Comparison of ENCODE assay signal across 8 cellular contexts in the genomic region with DNA sequence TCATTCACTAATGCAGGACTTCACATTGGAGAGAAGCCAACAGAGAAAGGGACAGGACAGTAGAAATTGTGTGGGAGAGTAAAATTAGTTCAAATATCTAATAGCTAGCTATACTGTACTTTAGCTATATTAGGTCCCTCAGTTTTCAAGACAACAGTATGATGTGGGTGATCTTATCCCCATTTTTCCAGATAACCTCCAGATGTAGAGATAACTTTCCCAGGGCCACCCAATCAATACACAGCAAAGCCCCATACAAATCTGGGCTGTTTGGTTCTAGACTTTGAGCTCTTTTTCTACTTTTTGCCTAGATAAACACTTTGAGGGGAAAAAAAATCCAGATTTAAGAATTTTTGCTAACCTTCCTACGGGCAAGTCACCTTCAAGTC. TPM values are rescaled to one million over a fixed set of nuclear protein-coding genes. Genes with fewer than 3 reads are reported as not detected.
DNase-seq lines count a peak whose midpoint lies in the region; TF ChIP-seq lines count a peak whose summit lies in the region.

No MANE protein-coding gene starts in this region.

- H3K27ac ChIP-seq in OCI-LY7 (ENCODE audit: low read depth, low read length, poor library complexity, severe bottlenecking) (no peak overlapping the region), parathyroid adenoma (peak overlapping the region; percentile 95)

- CTCF ChIA-PET in Calu3 (lab: Charles Lee) = no interaction called here
- CTCF ChIA-PET in OCI-LY7 (lab: Charles Lee; ENCODE audit: unreplicated experiment) = no interaction called here

- POLR2A ChIA-PET in OCI-LY7 (lab: Charles Lee) = interaction anchor here (0.7 to 1.9 kb wide), 4 partner anchors 13 to 1576 kb away, joined by 3 to 17 read pairs (median 4); no protein-coding TSS in a partner anchor

- H3K27ac Mint-ChIP-seq in Calu3 (ENCODE audit: unreplicated experiment) = peak overlapping the region; percentile 94

- 0 out of 2 replicates have a peak, but pooled peaks cover 4% of the 10 kb centered on the region for H3K9me3 ChIP-seq in OCI-LY7 (ENCODE audit: low read length)
- no peaks in the 10 kb centered on the region for H3K9me3 ChIP-seq in parathyroid adenoma (ENCODE audit: control insufficient read depth, low read length)

- H3K9ac ChIP-seq in parathyroid adenoma = no peak overlapping the region

- intact Hi-C loops in Calu3 (cut with micrococcal nuclease; ENCODE audit: unreplicated experiment) (no loop called here), OCI-LY7 (cut with micrococcal nuclease; ENCODE audit: unreplicated experiment) (loop anchor here (1.0 to 5.0 kb wide), 2 partner anchors 56 to 1540 kb away; partner anchors contain the start of genes AKAP9 and GTPBP10)

- H3K9me3 Mint-ChIP-seq in Calu3 (ENCODE audit: low read depth, unreplicated experiment) = peaks cover 5% of the 10 kb centered on the region

- no peaks in the 10 kb centered on the region for H4K20me1 ChIP-seq in OCI-LY7 (ENCODE audit: insufficient read depth, low read length)

- peaks cover 8% of the 10 kb centered on the region for H3K4me1 Mint-ChIP-seq in Calu3 (ENCODE audit: low read depth, unreplicated experiment)

- H3K4me2 ChIP-seq in OCI-LY7 (ENCODE audit: low read length) (peak overlapping the region; percentile 84), parathyroid adenoma (ENCODE audit: low read length) (peak overlapping the region; percentile 87)

- H3K4me3 Mint-ChIP-seq in Calu3 (ENCODE audit: low read depth, unreplicated experiment) = peak overlapping the region; percentile 85

- no peaks in the 10 kb centered on the region for H3K9me2 ChIP-seq in OCI-LY7 (ENCODE audit: insufficient read depth, low read length)

- no peaks in the 10 kb centered on the region for H3K27me3 ChIP-seq in parathyroid adenoma (ENCODE audit: control insufficient read depth, insufficient read depth, low read length)

- H3K36me3 ChIP-seq in OCI-LY7 (ENCODE audit: insufficient read depth, low read length) = peaks cover 21% of the 10 kb centered on the region
- H3K36me3 ChIP-seq in parathyroid adenoma (ENCODE audit: control insufficient read depth, insufficient read depth, low read length) = no peaks in the 10 kb centered on the region

- H3K36me3 Mint-ChIP-seq in Calu3 (ENCODE audit: insufficient read depth, unreplicated experiment) = peaks cover 11% of the 10 kb centered on the region

- H3K27me3 Mint-ChIP-seq in Calu3 (ENCODE audit: unreplicated experiment) = no peaks in the 10 kb centered on the region

- H3K79me2 ChIP-seq in OCI-LY7 (ENCODE audit: insufficient read depth, low read depth, low read length) (peaks cover 9% of the 10 kb centered on the region; the same call in 1 of the 2 replicates), parathyroid adenoma (no peaks in the 10 kb centered on the region)

- H3K4me3 ChIP-seq in OCI-LY7 (ENCODE audit: low read depth, low read length, poor library complexity, severe bottlenecking) (peak overlapping the region; percentile 80), epithelial cell of esophagus (ENCODE audit: low read length) (peak overlapping the region; percentile 92), parathyroid adenoma (ENCODE audit: low read depth, low read length) (peak overlapping the region; percentile 81)

- DNase-seq in Calu3 (no peak), OCI-LY7 (ENCODE audit: low spot score) (no peak), epithelial cell of esophagus (ENCODE audit: low read depth) (no peak), OCI-M2 (lab: John Stamatoyannopoulos, UW; ENCODE audit: unreplicated experiment) (no peak), EL (no peak), retina (no peak), NCI-H1105 (lab: John Stamatoyannopoulos, UW) (no peak)

- H3K4me1 ChIP-seq in OCI-LY7 (ENCODE audit: insufficient read depth, low read length, poor library complexity, severe bottlenecking) (peaks cover 5% of the 10 kb centered on the region), parathyroid adenoma (no peaks in the 10 kb centered on the region)

- TF ChIP-seq CTCF in Calu3 (IDR thresholded peaks at IDR 0.05; ENCODE audit: unreplicated experiment) (no peak), OCI-LY7 (conservative IDR thresholded peaks at IDR 0.05; ENCODE audit: low read length) (no peak), epithelial cell of esophagus (IDR thresholded peaks at IDR 0.05; ENCODE audit: insufficient read depth, low read depth, low read length, missing control alignments) (no peak), parathyroid adenoma (IDR thresholded peaks at IDR 0.05) (no peak)

- H2AFZ ChIP-seq in OCI-LY7 (ENCODE audit: low read length) = peak overlapping the region; percentile 99
- H2AFZ ChIP-seq in parathyroid adenoma = peak overlapping the region; percentile 94

- no TSS peak for BruUV-seq in Calu3 (replicated peaks; lab: Mats Ljungman, UMichigan)
- no TSS peak for BruUV-seq in OCI-LY7 (replicated peaks; lab: Mats Ljungman, UMichigan)

RNA-seq across cellular contexts. Expression of gene CLDN12, which starts 0.5 kb away (rescaled TPM):
- total RNA-seq in Calu3 (2022) = 37.3 and 42.5 TPM in 2 replicates
- 8.2 and 11.0 TPM in 2 replicates for total RNA-seq in OCI-LY7 (2014; rRNA removed; shearing (Covaris generic))
- 17.0 and 20.4 TPM in 2 replicates for total RNA-seq in OCI-LY7 (2022)

RNA-seq across cellular contexts. Expression of gene GTPBP10, which starts 56.3 kb away (rescaled TPM):
- total RNA-seq in Calu3 (2022) (22.5 and 25.0 TPM in 2 replicates), OCI-LY7 (2022) (38.8 and 43.4 TPM in 2 replicates)
- 13.1 and 16.5 TPM in 2 replicates for total RNA-seq in OCI-LY7 (2014; rRNA removed; shearing (Covaris generic))
